In the genomic region with DNA sequence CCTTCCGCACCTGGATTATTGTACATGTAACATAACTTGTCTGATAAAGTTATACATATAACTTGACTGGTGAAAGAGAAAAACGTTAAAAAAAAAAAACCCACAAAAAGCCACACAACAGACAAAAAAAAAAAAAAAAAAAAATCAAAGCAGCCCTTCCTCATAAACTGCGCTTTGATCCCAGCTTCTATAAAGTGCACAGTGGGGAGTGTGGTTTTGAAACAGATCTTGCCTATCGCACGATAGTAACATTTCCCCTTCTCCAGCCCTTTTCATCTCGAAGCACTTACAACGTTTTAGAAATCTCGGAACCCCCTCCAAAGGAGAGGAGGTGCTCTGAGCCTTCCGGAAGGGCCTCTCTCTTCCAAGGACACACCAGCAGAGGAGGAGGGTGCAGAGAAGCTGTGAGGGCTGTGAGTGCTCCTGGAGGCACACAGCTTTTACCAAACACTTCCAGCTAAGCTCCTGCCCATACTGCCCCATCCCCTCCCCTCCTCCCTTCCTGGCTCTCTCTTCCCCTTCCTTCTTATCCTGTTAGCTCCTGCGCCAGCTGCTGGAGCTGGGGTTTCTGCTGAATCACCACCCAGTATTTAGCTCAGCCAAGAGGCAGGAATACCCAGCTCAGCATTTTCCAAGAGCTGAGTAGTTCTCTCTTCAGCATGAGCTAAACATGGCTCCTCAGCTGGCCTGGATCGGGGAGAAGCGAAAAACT, we compare ENCODE assay signal across 8 cellular contexts. TPM values are rescaled to one million over a fixed set of nuclear protein-coding genes. Genes with fewer than 3 reads are reported as not detected.
DNase-seq lines count a peak whose midpoint lies in the region; ATAC-seq and TF ChIP-seq lines count a peak whose summit lies in the region.

No MANE protein-coding gene starts in this region.

- no peaks in the 10 kb centered on the region for H3K36me3 Mint-ChIP-seq in activated CD4-positive, alpha-beta T cell treated with anti-CD3 and anti-CD28 coated beads, Interleukin-2, amount 10 ng/mL, durations not matched to agents 24 days and 14 days (ENCODE audit: low read depth)

- intact Hi-C loops in activated CD4-positive, alpha-beta T cell treated with anti-CD3 and anti-CD28 coated beads, Interleukin-2, amount 10 ng/mL, durations not matched to agents 24 days and 14 days (cut with micrococcal nuclease) = no loop called here

- peaks cover 5% of the 10 kb centered on the region for H3K27me3 Mint-ChIP-seq in activated CD4-positive, alpha-beta T cell treated with anti-CD3 and anti-CD28 coated beads, Interleukin-2, amount 10 ng/mL, durations not matched to agents 24 days and 14 days

- peaks cover 9% of the 10 kb centered on the region for H3K4me1 Mint-ChIP-seq in activated CD4-positive, alpha-beta T cell treated with anti-CD3 and anti-CD28 coated beads, Interleukin-2, amount 10 ng/mL, durations not matched to agents 24 days and 14 days

- peak overlapping the region in 4 of 10 experiments; percentile 22 to 50 (median 40); a peak in 7 of 20 replicates for H3K4me3 ChIP-seq in BLaER1 treated with 17β-estradiol and CSF1 and Interleukin-3, amounts not matched to agents 10 nM and 100 nM
- H3K4me3 ChIP-seq in duodenal mucosa (ENCODE audit: low read depth in 1 of 2, low read length in 2 of 2) (peak overlapping the region; percentile 45 to 48), lung (no peak overlapping the region), tibial nerve (peak overlapping the region in 1 of 4 donors; percentile 51)

- TF ChIP-seq CTCF in lung (IDR thresholded peaks at IDR 0.05; ENCODE audit: control extremely low read depth, extremely low read depth) (no peak), tibial nerve (IDR thresholded peaks at IDR 0.05) (no peak)

- no peaks in the 10 kb centered on the region for H4K20me1 ChIP-seq in BLaER1 treated with 17β-estradiol and CSF1 and Interleukin-3, amounts not matched to agents 10 nM and 100 nM

- no peaks in the 10 kb centered on the region for H3K27me3 ChIP-seq in BLaER1 treated with 17β-estradiol and CSF1 and Interleukin-3, amounts not matched to agents 10 nM and 100 nM
- no peaks in the 10 kb centered on the region for H3K27me3 ChIP-seq in duodenal mucosa (ENCODE audit: control insufficient read depth in 1 of 2, insufficient read depth in 2 of 2, low read length in 2 of 2)
- H3K27me3 ChIP-seq in lung (ENCODE audit: control insufficient read depth, insufficient read depth) = no peaks in the 10 kb centered on the region
- no peaks in the 10 kb centered on the region for H3K27me3 ChIP-seq in tibial nerve

- H3K9me3 Mint-ChIP-seq in activated CD4-positive, alpha-beta T cell treated with anti-CD3 and anti-CD28 coated beads, Interleukin-2, amount 10 ng/mL, durations not matched to agents 24 days and 14 days = no peaks in the 10 kb centered on the region

- TF ChIP-seq POLR2A in tibial nerve (IDR thresholded peaks at IDR 0.05) (peak in 1 of 2 donors; percentile 10), GM18505 (IDR thresholded peaks at IDR 0.05; ENCODE audit: borderline replicate concordance, extremely low read depth, insufficient read depth, insufficient read length) (no peak)

- H3K9ac ChIP-seq in BLaER1 treated with 17β-estradiol and CSF1 and Interleukin-3, amounts not matched to agents 10 nM and 100 nM = peak overlapping the region in 5 of 11 experiments; percentile 19 to 79 (median 75); a peak in 9 of 22 replicates
- peak overlapping the region in 1 of 2 donors; percentile 33 for H3K9ac ChIP-seq in duodenal mucosa (ENCODE audit: low read depth in 1 of 2, low read length in 2 of 2)

- no peak overlapping the region for H3K27ac Mint-ChIP-seq in activated CD4-positive, alpha-beta T cell treated with anti-CD3 and anti-CD28 coated beads, Interleukin-2, amount 10 ng/mL, durations not matched to agents 24 days and 14 days

- peak overlapping the region; percentile 45 to 92 (median 56) for H3K4me2 ChIP-seq in BLaER1 treated with 17β-estradiol and CSF1 and Interleukin-3, amounts not matched to agents 10 nM and 100 nM

- H3K27ac ChIP-seq in BLaER1 treated with 17β-estradiol and CSF1 and Interleukin-3, amounts not matched to agents 10 nM and 100 nM = peak overlapping the region in 6 of 11 experiments; percentile 30 to 86 (median 69); a peak in 10 of 22 replicates
- H3K27ac ChIP-seq in duodenal mucosa (ENCODE audit: low read depth, low read length) = peak overlapping the region; percentile 74
- H3K27ac ChIP-seq in lung (ENCODE audit: low read depth in 1 of 2, low read length in 1 of 2) = peak overlapping the region; percentile 86 to 92
- H3K27ac ChIP-seq in tibial nerve = peak overlapping the region; percentile 79 to 90 (median 84)

- peak in 1 of 2 donors; percentile 73 for TF ChIP-seq EP300 in tibial nerve (IDR thresholded peaks at IDR 0.05)

- WGBS in lung, 2 donors = 33 to 40% methylated on average over 12 of the region's 12 CpGs
- 32 to 45% methylated on average over 12 of the region's 12 CpGs for WGBS in tibial nerve, 2 donors

- no peaks in the 10 kb centered on the region for H3K9me3 ChIP-seq in BLaER1 treated with 17β-estradiol and CSF1 and Interleukin-3, amounts not matched to agents 10 nM and 100 nM (replicated peaks in 1 of 11)
- no peaks in the 10 kb centered on the region for H3K9me3 ChIP-seq in duodenal mucosa (ENCODE audit: control insufficient read depth in 1 of 2, low read length in 2 of 2)
- H3K9me3 ChIP-seq in lung (ENCODE audit: control insufficient read depth in 2 of 2, insufficient read depth in 1 of 2, low read length in 1 of 2) = no peaks in the 10 kb centered on the region
- no peaks in the 10 kb centered on the region for H3K9me3 ChIP-seq in tibial nerve

- H3K36me3 ChIP-seq in BLaER1 treated with 17β-estradiol and CSF1 and Interleukin-3, amounts not matched to agents 10 nM and 100 nM = peaks cover 0 to 8% (median 0%) of the 10 kb centered on the region in 11 experiments; a peak in 1 of 22 replicates
- H3K36me3 ChIP-seq in duodenal mucosa (ENCODE audit: control insufficient read depth in 1 of 2, insufficient read depth in 2 of 2, low read length in 2 of 2) = peaks cover 0 to 9% of the 10 kb centered on the region in 2 donors
- H3K36me3 ChIP-seq in lung (ENCODE audit: control insufficient read depth in 2 of 2, insufficient read depth in 2 of 2, low read length in 2 of 2) = no peaks in the 10 kb centered on the region
- H3K36me3 ChIP-seq in tibial nerve = no peaks in the 10 kb centered on the region

- H3K4me1 ChIP-seq in BLaER1 treated with 17β-estradiol and CSF1 and Interleukin-3, amounts not matched to agents 10 nM and 100 nM = peaks cover 13 to 100% (median 19%) of the 10 kb centered on the region in 10 experiments
- H3K4me1 ChIP-seq in duodenal mucosa (ENCODE audit: control insufficient read depth in 1 of 2, insufficient read depth in 2 of 2, low read length in 2 of 2) = peaks cover 23 to 28% of the 10 kb centered on the region in 2 donors
- peaks cover 0 to 11% of the 10 kb centered on the region in 2 donors for H3K4me1 ChIP-seq in lung (ENCODE audit: control insufficient read depth in 2 of 2, insufficient read depth in 2 of 2, low read length in 2 of 2)
- H3K4me1 ChIP-seq in tibial nerve = peaks cover 0 to 24% (median 9%) of the 10 kb centered on the region in 4 donors

- ATAC-seq in lung (ENCODE audit: insufficient read depth, low FRiP score) (peak; percentile 67), GM21723 (IDR thresholded peaks at IDR 0.05; ENCODE audit: unreplicated experiment) (no peak), GM18505 (IDR thresholded peaks at IDR 0.05; ENCODE audit: unreplicated experiment) (no peak)

- H3K4me3 Mint-ChIP-seq in activated CD4-positive, alpha-beta T cell treated with anti-CD3 and anti-CD28 coated beads, Interleukin-2, amount 10 ng/mL, durations not matched to agents 24 days and 14 days = no peak overlapping the region

- DNase-seq in NCI-H2029 treated with DMSO at 0.1 percent for 48 hours (lab: John Stamatoyannopoulos, UW) (peak; percentile 80), lung (ENCODE audit: low spot score) (peak; percentile 74), tibial nerve (ENCODE audit: low spot score in 2 of 2) (peak; percentile 42 to 72)
- no peak for DNase-seq in activated CD4-positive, alpha-beta T cell treated with anti-CD3 and anti-CD28 coated beads, Interleukin-2, amount 10 ng/mL, durations not matched to agents 24 days and 14 days

RNA-seq across cellular contexts. Expression of a gene that starts 28.4 kb away (rescaled TPM):
- total RNA-seq in lung (10 to 100 TPM; 54.4 to 74.0 TPM), tibial nerve (10 to 100 TPM; 26.2 to 41.4 (median 37.5) TPM)
- 10 to 100 TPM; 28.1 to 29.5 TPM for polyA plus RNA-seq in lung
- not detected in 2 replicates for total RNA-seq in activated CD4-positive, alpha-beta T cell treated with anti-CD3 and anti-CD28 coated beads, Interleukin-2, amount 10 ng/mL, durations not matched to agents 24 days and 14 days

RNA-seq across cellular contexts. Expression of a gene that starts 36.0 kb away (rescaled TPM):
- under 1 TPM in 1 of 2 donors, not detected in 1; 0.67 TPM for total RNA-seq in lung
- 1 to 10 TPM in 1 of 2 donors, under 1 TPM in 1; 0.16 to 3.5 TPM for polyA plus RNA-seq in lung
- total RNA-seq in tibial nerve = not detected
- 0.35 TPM in 1 of 2 replicates, not detected in the other for total RNA-seq in activated CD4-positive, alpha-beta T cell treated with anti-CD3 and anti-CD28 coated beads, Interleukin-2, amount 10 ng/mL, durations not matched to agents 24 days and 14 days

RNA-seq across cellular contexts. Expression of a gene that starts 50.2 kb away (rescaled TPM):
- not detected for total RNA-seq in lung
- polyA plus RNA-seq in lung = not detected
- not detected for total RNA-seq in tibial nerve
- total RNA-seq in activated CD4-positive, alpha-beta T cell treated with anti-CD3 and anti-CD28 coated beads, Interleukin-2, amount 10 ng/mL, durations not matched to agents 24 days and 14 days = not detected in 2 replicates

RNA-seq across cellular contexts. Expression of a gene that starts 59.7 kb away (rescaled TPM):
- total RNA-seq in lung (10 to 100 TPM; 23.9 to 56.7 TPM), tibial nerve (10 to 100 TPM; 15.5 to 35.1 (median 21.7) TPM)
- 10 to 100 TPM; 26.0 to 64.9 TPM for polyA plus RNA-seq in lung
- 50.9 and 54.3 TPM in 2 replicates for total RNA-seq in activated CD4-positive, alpha-beta T cell treated with anti-CD3 and anti-CD28 coated beads, Interleukin-2, amount 10 ng/mL, durations not matched to agents 24 days and 14 days

Comparison
In these comparisons a context has a peak if more than half of its experiments do, and no peak if none do; other contexts are left out.
1. RNA of a gene that starts 28.4 kb away (total RNA-seq): 54.4 to 74.0 TPM in lung and 26.2 to 41.4 TPM in tibial nerve; not detected in activated CD4-positive, alpha-beta T cell treated with anti-CD3 and anti-CD28 coated beads, Interleukin-2, amount 10 ng/mL, durations not matched to agents 24 days and 14 days; every median in the first group is over 10 times any median in the second.
2. Peak in every context shown above with its lines, with median percentiles within 50 percentile points of each other: H3K27ac ChIP-seq.